ENCODE assay signal across 8 cellular contexts in genomic region chr1:93304716-93305138, GRCh38. TPM values are rescaled to one million over a fixed set of nuclear protein-coding genes. Genes with fewer than 3 reads are reported as not detected.
DNase-seq lines count a peak whose midpoint lies in the region; ATAC-seq and TF ChIP-seq lines count a peak whose summit lies in the region.

No MANE protein-coding gene starts in this region.

- peaks cover 4% of the 10 kb centered on the region for H3K36me3 ChIP-seq in lower lobe of right lung

- CTCF ChIA-PET in T-cell (lab: Charles Lee) = interaction anchor here (0.5 to 2.1 kb wide), 53 partner anchors 9 to 768 kb away, joined by 3 to 33 read pairs (median 4); partner anchors contain the start of genes DR1 (in 1 of the 2), GCLM (in 1 of the 2) and MTF2 (in 1 of the 2)

- intact Hi-C loops in lower lobe of right lung (cut with DNase I) = no loop called here

- ATAC-seq in GM21390 (IDR thresholded peaks at IDR 0.05; ENCODE audit: unreplicated experiment) = peak; percentile 55
- ATAC-seq in T-cell (replicated peaks in 1 of 4) = peak in 3 of 4 experiments; percentile 40 to 49 (median 45)
- ATAC-seq in lower lobe of right lung = peak; percentile 80 to 83
- no peak for ATAC-seq in HG02970 (IDR thresholded peaks at IDR 0.05; ENCODE audit: low FRiP score, unreplicated experiment)

- no peaks in the 10 kb centered on the region for H3K9me3 ChIP-seq in lower lobe of right lung

- H3K4me1 Mint-ChIP-seq in T-cell = no peaks in the 10 kb centered on the region

- H3K9me3 Mint-ChIP-seq in T-cell = no peaks in the 10 kb centered on the region

- H3K27ac Mint-ChIP-seq in T-cell = no peak overlapping the region

- peaks cover 14% of the 10 kb centered on the region for H3K36me3 Mint-ChIP-seq in T-cell

- H3K27me3 Mint-ChIP-seq in T-cell = no peaks in the 10 kb centered on the region

- TF ChIP-seq CTCF in choroid plexus epithelial cell (conservative IDR thresholded peaks at IDR 0.05; ENCODE audit: low read depth, low read length) (peak; percentile 79), lower lobe of right lung (IDR thresholded peaks at IDR 0.05) (peak; percentile 94)

- H3K4me3 ChIP-seq in choroid plexus epithelial cell (ENCODE audit: low read depth, low read length) (no peak overlapping the region), lower lobe of right lung (no peak overlapping the region)

- POLR2A ChIA-PET in T-cell (lab: Charles Lee) = interaction anchor here (0.6 to 0.8 kb wide), 2 partner anchors 14 to 40 kb away, joined by 3 to 4 read pairs; no protein-coding TSS in a partner anchor

- peak; percentile 50 for DNase-seq in COLO668 (lab: John Stamatoyannopoulos, UW; ENCODE audit: unreplicated experiment)
- DNase-seq in NCI-H1436 treated with DMSO at 0.1 percent for 48 hours (lab: John Stamatoyannopoulos, UW) = peak; percentile 17
- peak in 28 of 34 experiments; percentile 3 to 58 (median 28) for DNase-seq in T-cell
- DNase-seq in choroid plexus epithelial cell (ENCODE audit: low read depth) = peak; percentile 87
- DNase-seq in lower lobe of right lung = no peak
- DNase-seq in stimulated activated CD8-positive, alpha-beta memory T cell treated with anti-CD3 and anti-CD28 coated beads, Interleukin-7, amount 100 ng/mL, for 4 hours (ENCODE audit: low read depth in 2 of 2) = peak; percentile 3 to 37

- no peaks in the 10 kb centered on the region for H3K27me3 ChIP-seq in lower lobe of right lung (ENCODE audit: low read depth)

- H3K4me1 ChIP-seq in lower lobe of right lung = no peaks in the 10 kb centered on the region

- H3K27ac ChIP-seq in lower lobe of right lung = no peak overlapping the region

- H3K4me3 Mint-ChIP-seq in T-cell = no peak overlapping the region

RNA-seq across cellular contexts. Expression of gene DR1, which starts 41.0 kb away (rescaled TPM):
- total RNA-seq in T-cell (10 to 100 TPM; 58.8 to 72.3 (median 65.1) TPM), lower lobe of right lung (52.3 TPM)
